ENCODE assay signal across 32 cellular contexts in genomic region chr21:41647806-41648561, GRCh38.
DNase-seq lines count a peak whose midpoint lies in the region; ATAC-seq and TF ChIP-seq lines count a peak whose summit lies in the region.
"Had no signal": no experiment of that assay in that cellular context is flagged by ENCODE, and none has a peak within 500 bp of the region (broad histone marks: within the 10 kb centered on the region; RNA-seq: fewer than 3 reads in every experiment).

No MANE protein-coding gene starts in this region.

- no peaks in the 10 kb centered on the region for H3K36me3 Mint-ChIP-seq in Caco-2 (ENCODE audit: insufficient read depth, unreplicated experiment)
- H3K36me3 Mint-ChIP-seq: activated naive CD8-positive, alpha-beta T cell treated with anti-CD3 and anti-CD28 coated beads, Interleukin-2, amount 10 ng/mL, durations not matched to agents 7 days and 5 days had no signal

- H3K36me3 ChIP-seq in left ventricle myocardium inferior (no peaks in the 10 kb centered on the region), Panc1 (ENCODE audit: control insufficient read depth, insufficient read depth, low read length) (no peaks in the 10 kb centered on the region), tibial artery (no peaks in the 10 kb centered on the region), Caco-2 (ENCODE audit: control insufficient read depth, insufficient read depth, low read length) (no peaks in the 10 kb centered on the region)
- H3K36me3 ChIP-seq: thoracic aorta, vagina, WERI-Rb-1 had no signal

- in situ Hi-C loops in Panc1 (cut with HindIII; ENCODE audit: low pct_unique_long_range_greater_than_20kb, low sequenced_read_pairs), result no loop called here

- ATAC-seq in right cardiac atrium (peak; percentile 7 to 13), Panc1 (peak; percentile 52; the same call in 1 of the 2 replicates), foreskin keratinocyte (peak; percentile 6)
- ATAC-seq: effector memory CD8-positive, alpha-beta T cell had no signal

- H3K27ac ChIP-seq in right cardiac atrium (ENCODE audit: low read length), result no peak overlapping the region
- no peak overlapping the region for H3K27ac ChIP-seq in left ventricle myocardium inferior (replicated peaks)
- peak overlapping the region; percentile 78 for H3K27ac ChIP-seq in Panc1 (ENCODE audit: low read length)
- peak overlapping the region; percentile 89 for H3K27ac ChIP-seq in foreskin keratinocyte
- H3K27ac ChIP-seq in tibial artery, result peak overlapping the region; percentile 42 to 55
- H3K27ac ChIP-seq: PC-9, vagina, WERI-Rb-1 had no signal

- no peaks in the 10 kb centered on the region for H3K9me3 Mint-ChIP-seq in Caco-2 (ENCODE audit: unreplicated experiment)
- H3K9me3 Mint-ChIP-seq: activated naive CD8-positive, alpha-beta T cell treated with anti-CD3 and anti-CD28 coated beads, Interleukin-2, amount 10 ng/mL, durations not matched to agents 7 days and 5 days; effector memory CD8-positive, alpha-beta T cell; H9; nephron had no signal

- POLR2A ChIA-PET in Panc1 (lab: Charles Lee) (interaction anchor here (0.7 kb wide), 1 partner anchor 136 kb away, joined by 4 read pairs; no protein-coding TSS in a partner anchor), Caco-2 (lab: Charles Lee) (no interaction called here)

- H3K9me3 ChIP-seq in right cardiac atrium (ENCODE audit: control insufficient read depth, low read length) (no peaks in the 10 kb centered on the region), left ventricle myocardium inferior (replicated peaks) (no peaks in the 10 kb centered on the region), Panc1 (ENCODE audit: control insufficient read depth, insufficient read depth, low read depth, low read length) (no peaks in the 10 kb centered on the region), tibial artery (no peaks in the 10 kb centered on the region), Caco-2 (no peaks in the 10 kb centered on the region)
- H3K9me3 ChIP-seq: thoracic aorta, vagina had no signal

- TF ChIP-seq CTCF in left ventricle myocardium inferior (IDR thresholded peaks at IDR 0.05; ENCODE audit: borderline replicate concordance) (no peak), Panc1 (IDR thresholded peaks at IDR 0.05) (no peak), foreskin keratinocyte (conservative IDR thresholded peaks at IDR 0.05) (no peak), tibial artery (IDR thresholded peaks at IDR 0.05) (no peak), Caco-2 (IDR thresholded peaks at IDR 0.05; ENCODE audit: insufficient read depth in 1 of 2, low read depth in 1 of 2, low read length in 1 of 2, severe bottlenecking in 1 of 2, unreplicated experiment in 1 of 2) (no peak)

- no peak for DNase-seq in right cardiac atrium
- DNase-seq in left ventricle myocardium inferior, result no peak
- DNase-seq in Panc1 (ENCODE audit: low read depth, low spot score), result no peak
- DNase-seq in foreskin keratinocyte, result no peak
- no peak for DNase-seq in tibial artery
- no peak for DNase-seq in HuH-7 (ENCODE audit: low spot score)
- DNase-seq in Caco-2, result no peak
- no peak for DNase-seq in NCI-H446 treated with DMSO at 0.1 percent for 48 hours (lab: John Stamatoyannopoulos, UW)
- DNase-seq: activated CD4-positive, alpha-beta T cell treated with anti-CD3 and anti-CD28 coated beads for 48 hours; activated CD8-positive, alpha-beta memory T cell treated with anti-CD3 and anti-CD28 coated beads for 24 hours; activated effector memory CD4-positive, alpha-beta T cell treated with anti-CD3 and anti-CD28 coated beads, Interleukin-2, amount 50 U/mL, for 16 hours; activated naive CD8-positive, alpha-beta T cell treated with anti-CD3 and anti-CD28 coated beads, Interleukin-2, amount 10 ng/mL, durations not matched to agents 7 days and 5 days; activated T-cell treated with anti-CD3 and anti-CD28 coated beads for 4 hours; aorta; caudate nucleus; effector memory CD8-positive, alpha-beta T cell; H9; islet precursor cell; Karpas-422; NCI-H1417; NCI-H2029; NCI-H2227 treated with DMSO at 0.1 percent for 48 hours; NCI-H69; PC-9; SHP77 treated with DMSO at 0.1 percent for 48 hours; small intestine; stimulated activated CD4-positive, alpha-beta T cell treated with anti-CD3 and anti-CD28 coated beads, Interleukin-1b, Interleukin-23, amount 100 ng/mL, for 48 hours; stimulated activated naive CD4-positive, alpha-beta T cell treated with Interleukin-2 at 50 U/mL for 16 hours; WERI-Rb-1 had no signal

- CTCF ChIA-PET in Panc1 (lab: Charles Lee) (no interaction called here), Caco-2 (lab: Charles Lee) (interaction anchor here (0.6 to 0.8 kb wide), 2 partner anchors 30 to 36 kb away, joined by 3 to 6 read pairs; no protein-coding TSS in a partner anchor)

- no peak overlapping the region for H3K4me3 ChIP-seq in right cardiac atrium (ENCODE audit: low read length)
- no peak overlapping the region for H3K4me3 ChIP-seq in left ventricle myocardium inferior
- no peak overlapping the region for H3K4me3 ChIP-seq in Panc1 (ENCODE audit: low read depth in 2 of 2, low read length in 2 of 2)
- H3K4me3 ChIP-seq in tibial artery, result no peak overlapping the region
- H3K4me3 ChIP-seq in Caco-2 (ENCODE audit: low read depth, low read length), result no peak overlapping the region
- H3K4me3 ChIP-seq: PC-9, thoracic aorta, vagina had no signal

- peaks cover 5% of the 10 kb centered on the region for H3K4me1 Mint-ChIP-seq in Caco-2 (ENCODE audit: low read depth, unreplicated experiment)
- H3K4me1 Mint-ChIP-seq: activated naive CD8-positive, alpha-beta T cell treated with anti-CD3 and anti-CD28 coated beads, Interleukin-2, amount 10 ng/mL, durations not matched to agents 7 days and 5 days; H9 had no signal

- no peaks in the 10 kb centered on the region for H3K27me3 Mint-ChIP-seq in Caco-2 (ENCODE audit: insufficient read depth, unreplicated experiment)

- H3K4me1 ChIP-seq in right cardiac atrium (ENCODE audit: control insufficient read depth, insufficient read depth, low read length), result no peaks in the 10 kb centered on the region
- peaks cover 18% of the 10 kb centered on the region for H3K4me1 ChIP-seq in left ventricle myocardium inferior
- peaks cover 20% of the 10 kb centered on the region for H3K4me1 ChIP-seq in Panc1 (ENCODE audit: control insufficient read depth, insufficient read depth, low read length)
- H3K4me1 ChIP-seq in foreskin keratinocyte, result peaks cover 46% of the 10 kb centered on the region
- peaks cover 0 to 44% (median 25%) of the 10 kb centered on the region in 4 donors for H3K4me1 ChIP-seq in tibial artery
- peaks cover 4% of the 10 kb centered on the region for H3K4me1 ChIP-seq in Caco-2

- H3K27me3 ChIP-seq in right cardiac atrium (ENCODE audit: control insufficient read depth, insufficient read depth) (no peaks in the 10 kb centered on the region), left ventricle myocardium inferior (ENCODE audit: low read depth) (no peaks in the 10 kb centered on the region), Panc1 (ENCODE audit: control insufficient read depth, insufficient read depth, low read length) (no peaks in the 10 kb centered on the region), foreskin keratinocyte (no peaks in the 10 kb centered on the region), tibial artery (no peaks in the 10 kb centered on the region), Caco-2 (replicated peaks; ENCODE audit: control insufficient read depth, insufficient read depth, low read length) (no peaks in the 10 kb centered on the region)
- H3K27me3 ChIP-seq: vagina had no signal

- BruUV-seq in Panc1 (replicated peaks; lab: Mats Ljungman, UMichigan) (no TSS peak), Caco-2 (replicated peaks; lab: Mats Ljungman, UMichigan) (no TSS peak)

- no peak overlapping the region for H3K4me3 Mint-ChIP-seq in Caco-2 (ENCODE audit: unreplicated experiment)
- H3K4me3 Mint-ChIP-seq: activated naive CD8-positive, alpha-beta T cell treated with anti-CD3 and anti-CD28 coated beads, Interleukin-2, amount 10 ng/mL, durations not matched to agents 7 days and 5 days; effector memory CD8-positive, alpha-beta T cell; H9; nephron had no signal

- intact Hi-C loops in right cardiac atrium (cut with DNase I), result loop anchor here in 1 of 4 donors (10.0 kb wide), 1 partner anchor 117 kb away; the partner anchor contains the start of gene RIPK4
- intact Hi-C loops in left ventricle myocardium inferior (cut with micrococcal nuclease), result no loop called here
- intact Hi-C loops in Panc1 (cut with micrococcal nuclease; ENCODE audit: unreplicated experiment), result no loop called here
- intact Hi-C loops in tibial artery (cut with DNase I; ENCODE audit: low total_unique reads), result no loop called here
- intact Hi-C loops in Caco-2 (cut with micrococcal nuclease; ENCODE audit: unreplicated experiment), result no loop called here

- H3K27ac Mint-ChIP-seq in Caco-2 (ENCODE audit: unreplicated experiment), result no peak overlapping the region
- H3K27ac Mint-ChIP-seq: activated naive CD8-positive, alpha-beta T cell treated with anti-CD3 and anti-CD28 coated beads, Interleukin-2, amount 10 ng/mL, durations not matched to agents 7 days and 5 days; effector memory CD8-positive, alpha-beta T cell; H9; nephron had no signal

- WGBS in right cardiac atrium, result 81% methylated on average over 9 of the region's 9 CpGs

Comparison
In these comparisons a context has a peak if more than half of its experiments do, and no peak if none do; other contexts are left out.
1. H3K27ac ChIP-seq: peak in Panc1 (single experiment), foreskin keratinocyte (single experiment) and tibial artery (2 of 2); none in right cardiac atrium (single experiment) and left ventricle myocardium inferior (single experiment).
2. Peak in every context shown above with its lines, with median percentiles within 50 percentile points of each other: ATAC-seq.